In genomic region chr12:61531195-61531594, GRCh38 we compare ENCODE assay signal across 6 cellular contexts.
"Had no signal": no experiment of that assay in that cellular context is flagged by ENCODE, and none has a peak within 500 bp of the region (broad histone marks: within the 10 kb centered on the region; RNA-seq: fewer than 3 reads in every experiment).

No MANE protein-coding gene starts in this region.

- H3K4me3 ChIP-seq: K562 had no signal

- DNase-seq: IMR-90, KBM-7 had no signal

- ATAC-seq: HepG2, K562 had no signal

- H3K27ac ChIP-seq: HL-60 had no signal

- FAIRE-seq: HepG2, HTR-8/SVneo, K562 had no signal
